1 cellular context compared by ENCODE assay signal in genomic region chr2:241907171-241907570, GRCh38.
TF ChIP-seq lines count a peak whose summit lies in the region.

No MANE protein-coding gene starts in this region.

TF ChIP-seq in HepG2, 621 proteins besides CTCF, POLR2A, EP300 and RAD21:
- TF ChIP-seq FOXA1 (IDR thresholded peaks at IDR 0.05) (no peak), FOXA1 (CRISPR knock-in tag; IDR thresholded peaks at IDR 0.05) (0 out of 2 replicates have a peak, but pooled peaks have one; percentile 24), ZNF34 (CRISPR knock-in tag; IDR thresholded peaks at IDR 0.05; ENCODE audit: borderline replicate concordance) (no peak), NFYC (CRISPR knock-in tag; IDR thresholded peaks at IDR 0.05) (no peak), DRAP1 (CRISPR knock-in tag; IDR thresholded peaks at IDR 0.05) (no peak)
